In the genomic region with DNA sequence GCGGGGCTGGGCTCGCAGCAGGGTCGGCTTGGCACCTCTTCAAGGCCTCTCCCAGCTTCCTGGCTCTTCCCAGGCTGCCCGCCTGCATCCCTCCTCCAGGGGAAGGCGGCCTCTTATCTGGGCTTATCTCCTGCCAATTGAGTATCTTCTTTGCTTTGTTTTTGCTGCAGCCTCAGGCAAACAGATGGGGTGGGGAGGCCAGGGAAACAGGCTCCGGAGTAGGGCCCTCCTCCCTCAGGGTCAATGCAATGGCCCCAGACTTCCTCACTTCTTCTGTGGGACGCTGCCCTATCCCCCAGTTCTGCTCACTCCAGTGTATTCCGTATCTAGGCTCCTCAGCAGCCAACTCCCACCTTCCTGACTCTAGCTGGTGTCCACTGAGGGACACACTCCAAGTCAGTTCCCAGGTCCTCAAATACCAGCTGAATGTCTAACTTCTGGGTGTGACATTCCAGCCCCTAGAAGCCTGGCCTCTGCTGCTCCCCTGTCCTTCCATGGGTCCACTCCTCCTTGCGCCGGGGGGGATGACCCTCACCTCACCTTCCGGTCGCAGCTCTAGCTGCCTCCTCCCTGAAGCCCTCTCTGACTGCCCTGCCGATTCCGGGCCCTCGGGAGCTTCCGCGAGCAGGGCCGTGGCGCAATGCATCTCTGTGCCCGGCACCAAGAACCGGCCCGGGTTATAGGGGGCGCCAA, we compare ENCODE assay signal across 8 cellular contexts. TPM values are rescaled to one million over a fixed set of nuclear protein-coding genes. Genes with fewer than 3 reads are reported as not detected.
DNase-seq lines count a peak whose midpoint lies in the region; ATAC-seq and TF ChIP-seq lines count a peak whose summit lies in the region.

No MANE protein-coding gene starts in this region.

- peaks cover 53% of the 10 kb centered on the region for H3K36me3 Mint-ChIP-seq in stimulated activated effector memory CD8-positive, alpha-beta T cell treated with anti-CD3 and anti-CD28 coated beads, Interleukin-12 subunit alpha, Interleukin-12 subunit beta, amount 100 ng/mL, for 72 hours

- H3K9me3 ChIP-seq in BLaER1 treated with 17β-estradiol and CSF1 and Interleukin-3, amounts not matched to agents 10 nM and 100 nM (replicated peaks in 1 of 11): no peaks in the 10 kb centered on the region
- H3K9me3 ChIP-seq in SK-N-MC (ENCODE audit: low read depth, low read length): no peaks in the 10 kb centered on the region

- TF ChIP-seq CTCF in choroid plexus epithelial cell (conservative IDR thresholded peaks at IDR 0.05; ENCODE audit: low read depth, low read length) (no peak), lower leg skin (IDR thresholded peaks at IDR 0.05) (no peak)

- H3K27ac ChIP-seq in BLaER1 treated with 17β-estradiol and CSF1 and Interleukin-3, amounts not matched to agents 10 nM and 100 nM: peak overlapping the region; percentile 87 to 98 (median 96)
- H3K27ac ChIP-seq in SK-N-MC: peak overlapping the region; percentile 95

- H3K4me1 Mint-ChIP-seq in stimulated activated effector memory CD8-positive, alpha-beta T cell treated with anti-CD3 and anti-CD28 coated beads, Interleukin-12 subunit alpha, Interleukin-12 subunit beta, amount 100 ng/mL, for 72 hours: peaks cover 25% of the 10 kb centered on the region

- H3K9ac ChIP-seq in BLaER1 treated with 17β-estradiol and CSF1 and Interleukin-3, amounts not matched to agents 10 nM and 100 nM: peak overlapping the region; percentile 88 to 96 (median 92)
- peak overlapping the region; percentile 92 for H3K9ac ChIP-seq in SK-N-MC (ENCODE audit: insufficient read length)

- H3K27ac Mint-ChIP-seq in stimulated activated effector memory CD8-positive, alpha-beta T cell treated with anti-CD3 and anti-CD28 coated beads, Interleukin-12 subunit alpha, Interleukin-12 subunit beta, amount 100 ng/mL, for 72 hours: peak overlapping the region; percentile 99

- H3K9me3 Mint-ChIP-seq in stimulated activated effector memory CD8-positive, alpha-beta T cell treated with anti-CD3 and anti-CD28 coated beads, Interleukin-12 subunit alpha, Interleukin-12 subunit beta, amount 100 ng/mL, for 72 hours: no peaks in the 10 kb centered on the region

- H3K27me3 ChIP-seq in BLaER1 treated with 17β-estradiol and CSF1 and Interleukin-3, amounts not matched to agents 10 nM and 100 nM: no peaks in the 10 kb centered on the region

- H3K4me1 ChIP-seq in BLaER1 treated with 17β-estradiol and CSF1 and Interleukin-3, amounts not matched to agents 10 nM and 100 nM: peaks cover 64 to 76% (median 70%) of the 10 kb centered on the region in 10 experiments

- peaks cover 0 to 22% (median 0%) of the 10 kb centered on the region in 11 experiments; a peak in 3 of 22 replicates for H4K20me1 ChIP-seq in BLaER1 treated with 17β-estradiol and CSF1 and Interleukin-3, amounts not matched to agents 10 nM and 100 nM

- peak overlapping the region; percentile 83 to 99 (median 96) for H3K4me2 ChIP-seq in BLaER1 treated with 17β-estradiol and CSF1 and Interleukin-3, amounts not matched to agents 10 nM and 100 nM

- ATAC-seq in GM18907 (IDR thresholded peaks at IDR 0.05; ENCODE audit: unreplicated experiment) (peak; percentile 10), HG03460 (IDR thresholded peaks at IDR 0.05; ENCODE audit: unreplicated experiment) (peak; percentile 11), GM21360 (IDR thresholded peaks at IDR 0.05; ENCODE audit: unreplicated experiment) (no peak)
- peak; percentile 22 for ATAC-seq in stimulated activated effector memory CD8-positive, alpha-beta T cell treated with anti-CD3 and anti-CD28 coated beads, Interleukin-12 subunit alpha, Interleukin-12 subunit beta, amount 100 ng/mL, for 72 hours

- 1 to 3% methylated on average over 20 to 23 of the region's 23 CpGs for WGBS in lower leg skin, 2 donors

- DNase-seq in SK-N-MC (ENCODE audit: low read depth, low spot score) (no peak), choroid plexus epithelial cell (ENCODE audit: low read depth) (peak; percentile 60), lower leg skin (ENCODE audit: low spot score in 2 of 2) (peak; percentile 56 to 94)
- peak in 1 of 2 donors; percentile 81 for DNase-seq in stimulated activated effector memory CD8-positive, alpha-beta T cell treated with anti-CD3 and anti-CD28 coated beads, Interleukin-12 subunit alpha, Interleukin-12 subunit beta, amount 100 ng/mL, for 72 hours (ENCODE audit: low spot score in 2 of 2)

- no peak for TF ChIP-seq POLR2A in lower leg skin (IDR thresholded peaks at IDR 0.05)

- H3K4me3 Mint-ChIP-seq in stimulated activated effector memory CD8-positive, alpha-beta T cell treated with anti-CD3 and anti-CD28 coated beads, Interleukin-12 subunit alpha, Interleukin-12 subunit beta, amount 100 ng/mL, for 72 hours: peak overlapping the region; percentile 99

- H3K36me3 ChIP-seq in BLaER1 treated with 17β-estradiol and CSF1 and Interleukin-3, amounts not matched to agents 10 nM and 100 nM: peaks cover 3 to 45% (median 31%) of the 10 kb centered on the region in 11 experiments; a peak in 17 of 22 replicates
- peaks cover 7% of the 10 kb centered on the region; the same call in 1 of the 2 replicates for H3K36me3 ChIP-seq in SK-N-MC (ENCODE audit: insufficient read depth, low read length)

- H3K4me3 ChIP-seq in BLaER1 treated with 17β-estradiol and CSF1 and Interleukin-3, amounts not matched to agents 10 nM and 100 nM: peak overlapping the region; percentile 68 to 82 (median 74)
- H3K4me3 ChIP-seq in SK-N-MC (peak overlapping the region; percentile 80), choroid plexus epithelial cell (ENCODE audit: low read depth, low read length) (peak overlapping the region; percentile 70), lower leg skin (ENCODE audit: low read depth, poor library complexity, severe bottlenecking) (peak overlapping the region; percentile 70)

- intact Hi-C loops in lower leg skin (cut with DNase I; ENCODE audit: low total_unique reads): no loop called here

RNA-seq across cellular contexts. Expression of a gene that starts 15.6 kb away (rescaled TPM):
- 10 to 100 TPM; 65.9 to 99.7 (median 89.4) TPM for total RNA-seq in lower leg skin

RNA-seq across cellular contexts. Expression of a gene that starts 16.8 kb away (rescaled TPM):
- total RNA-seq in lower leg skin: 10 to 100 TPM; 12.2 to 31.6 (median 30.4) TPM

RNA-seq across cellular contexts. Expression of a gene that starts 17.5 kb away (rescaled TPM):
- total RNA-seq in lower leg skin: 10 to 100 TPM; 30.5 to 38.4 (median 37.4) TPM

RNA-seq across cellular contexts. Expression of a gene that starts 22.1 kb away (rescaled TPM):
- total RNA-seq in lower leg skin: 100 to 1,000 TPM; 178 to 230 (median 203) TPM

RNA-seq across cellular contexts. Expression of a gene that starts 22.3 kb away (rescaled TPM):
- total RNA-seq in lower leg skin: not detected
